ENCODE assay signal across 8 cellular contexts in genomic region chr5:177509361-177509951, GRCh38. TPM values are rescaled to one million over a fixed set of nuclear protein-coding genes. Genes with fewer than 3 reads are reported as not detected.
DNase-seq lines count a peak whose midpoint lies in the region; ATAC-seq, FAIRE-seq and TF ChIP-seq lines count a peak whose summit lies in the region.

A gene with protein sequence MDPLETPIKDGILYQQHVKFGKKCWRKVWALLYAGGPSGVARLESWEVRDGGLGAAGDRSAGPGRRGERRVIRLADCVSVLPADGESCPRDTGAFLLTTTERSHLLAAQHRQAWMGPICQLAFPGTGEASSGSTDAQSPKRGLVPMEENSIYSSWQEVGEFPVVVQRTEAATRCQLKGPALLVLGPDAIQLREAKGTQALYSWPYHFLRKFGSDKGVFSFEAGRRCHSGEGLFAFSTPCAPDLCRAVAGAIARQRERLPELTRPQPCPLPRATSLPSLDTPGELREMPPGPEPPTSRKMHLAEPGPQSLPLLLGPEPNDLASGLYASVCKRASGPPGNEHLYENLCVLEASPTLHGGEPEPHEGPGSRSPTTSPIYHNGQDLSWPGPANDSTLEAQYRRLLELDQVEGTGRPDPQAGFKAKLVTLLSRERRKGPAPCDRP (minus strand): TSS chr5:177509826. CDS start chr5:177509540, 286 bp downstream.

- H3K27ac ChIP-seq in right atrium auricular region (peak within 1 kb of the TSS in 1 of 2 donors; percentile 46), Peyer's patch (peak within 1 kb of the TSS; percentile 57 to 92 (median 68)), kidney (ENCODE audit: low read depth in 2 of 2, low read length in 2 of 2) (no peak within 1 kb of the TSS), tibial artery (no peak within 1 kb of the TSS)

- ATAC-seq in Right ventricle myocardium inferior, result peak; percentile 56

- TF ChIP-seq CTCF in right atrium auricular region (IDR thresholded peaks at IDR 0.05), result no peak
- TF ChIP-seq CTCF in Peyer's patch (IDR thresholded peaks at IDR 0.05), result no peak
- TF ChIP-seq CTCF in kidney (IDR thresholded peaks at IDR 0.05; ENCODE audit: borderline replicate concordance, extremely low read depth, insufficient read depth), result no peak
- no peak for TF ChIP-seq CTCF in tibial artery (IDR thresholded peaks at IDR 0.05)
- TF ChIP-seq CTCF in D721Med (IDR thresholded peaks at IDR 0.05; ENCODE audit: insufficient read depth, missing control alignments), result no peak

- DNase-seq in Right ventricle myocardium inferior (ENCODE audit: missing footprints), result peak; percentile 88
- no peak for DNase-seq in right atrium auricular region (ENCODE audit: low spot score)
- peak in 2 of 3 donors; percentile 74 to 81 for DNase-seq in Peyer's patch
- DNase-seq in kidney, result peak; percentile 72
- peak in 1 of 2 donors; percentile 74 for DNase-seq in tibial artery
- DNase-seq in NCI-H345 (lab: John Stamatoyannopoulos, UW), result no peak
- DNase-seq in NCI-H1417 treated with DMSO at 0.1 percent for 48 hours (lab: John Stamatoyannopoulos, UW), result no peak
- DNase-seq in D721Med (ENCODE audit: insufficient read length, low spot score), result no peak

- no peak within 1 kb of the TSS for H3K9ac ChIP-seq in kidney (ENCODE audit: low read length in 2 of 2)

- TF ChIP-seq POLR2A in Peyer's patch (IDR thresholded peaks at IDR 0.05), result no peak

- H3K36me3 ChIP-seq in right atrium auricular region (peaks cover 38% of the 10 kb centered on the region), Peyer's patch (peaks cover 0 to 41% (median 0%) of the 10 kb centered on the region in 3 donors), kidney (ENCODE audit: control insufficient read depth in 1 of 2, insufficient read depth in 2 of 2, low read length in 2 of 2) (peaks cover 13 to 20% of the 10 kb centered on the region in 2 donors), tibial artery (peaks cover 35 to 55% (median 43%) of the 10 kb centered on the region in 3 donors)

- H3K4me1 ChIP-seq in right atrium auricular region (peaks cover 0 to 11% of the 10 kb centered on the region in 2 donors), Peyer's patch (peaks cover 0 to 13% (median 1%) of the 10 kb centered on the region in 4 donors), kidney (ENCODE audit: control insufficient read depth in 1 of 2, insufficient read depth in 1 of 2, low read depth in 1 of 2, low read length in 2 of 2) (no peaks in the 10 kb centered on the region), tibial artery (no peaks in the 10 kb centered on the region)

- H3K27me3 ChIP-seq in right atrium auricular region (no peaks in the 10 kb centered on the region), Peyer's patch (no peaks in the 10 kb centered on the region), tibial artery (no peaks in the 10 kb centered on the region)

- no peak for FAIRE-seq in kidney (lab: Jason Lieb, UNC)
- no peak for FAIRE-seq in D721Med (lab: Jason Lieb, UNC)

- H3K4me3 ChIP-seq in right atrium auricular region (peak within 1 kb of the TSS in 1 of 2 donors; percentile 37), Peyer's patch (peak within 1 kb of the TSS; percentile 38 to 57 (median 44)), kidney (ENCODE audit: low read length in 2 of 2) (no peak within 1 kb of the TSS), tibial artery (peak within 1 kb of the TSS; percentile 28 to 36)

- H3K9me3 ChIP-seq in right atrium auricular region, result no peaks in the 10 kb centered on the region
- H3K9me3 ChIP-seq in Peyer's patch, result no peaks in the 10 kb centered on the region
- no peaks in the 10 kb centered on the region for H3K9me3 ChIP-seq in kidney (ENCODE audit: control insufficient read depth in 1 of 2, low read length in 2 of 2)
- H3K9me3 ChIP-seq in tibial artery, result no peaks in the 10 kb centered on the region

- intact Hi-C loops in Right ventricle myocardium inferior (cut with DNase I), result no loop called here
- intact Hi-C loops in kidney (cut with DNase I), result no loop called here
- intact Hi-C loops in tibial artery (cut with DNase I; ENCODE audit: low total_unique reads), result no loop called here

RNA-seq across cellular contexts. Expression of the gene that starts here (rescaled TPM):
- total RNA-seq in Right ventricle myocardium inferior (4.4 TPM), right atrium auricular region (1 to 10 TPM; 1.6 to 2.6 TPM), Peyer's patch (10 to 100 TPM in 1 of 4 donors, 1 to 10 TPM in 3; 2.1 to 52.0 (median 5.5) TPM), kidney (18.6 TPM)
- polyA plus RNA-seq in kidney (ENCODE audit: insufficient read depth, low read depth, low replicate concordance), result 1.9 TPM

Comparison
In these comparisons a context has a peak if more than half of its experiments do, and no peak if none do; other contexts are left out.
1. DNase-seq: peak in Right ventricle myocardium inferior (single experiment), Peyer's patch (2 of 3) and kidney (single experiment); none in right atrium auricular region (single experiment), NCI-H345 (single experiment), NCI-H1417 treated with DMSO at 0.1 percent for 48 hours (single experiment) and D721Med (single experiment).
2. H3K27ac ChIP-seq: peak in Peyer's patch (4 of 4); none in kidney (0 of 2) and tibial artery (0 of 2).
3. H3K4me3 ChIP-seq: peak in Peyer's patch (4 of 4) and tibial artery (2 of 2); none in kidney (0 of 2).